1 cellular context compared by ENCODE assay signal in the genomic region with DNA sequence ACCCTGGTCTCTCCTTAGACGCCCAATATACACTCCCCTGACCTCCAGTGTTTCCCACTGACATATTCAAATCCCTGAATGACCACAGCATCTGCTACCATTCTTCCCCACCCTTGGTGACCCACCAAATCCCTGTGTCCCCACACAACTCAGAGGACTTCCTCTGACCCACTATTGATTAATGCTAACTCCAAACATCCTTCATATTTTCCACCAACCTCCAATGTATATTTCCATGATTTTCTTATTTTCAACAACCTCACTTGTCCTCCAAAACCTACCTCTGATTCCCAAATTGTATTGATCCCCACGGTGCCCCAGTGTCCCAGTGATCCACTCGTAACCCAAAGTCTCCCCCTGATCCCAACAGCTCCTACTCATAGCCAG.
TF ChIP-seq lines count a peak whose summit lies in the region.

No MANE protein-coding gene starts in this region.

TF ChIP-seq in A549, 52 proteins besides CTCF, POLR2A, EP300 and RAD21:
- TF ChIP-seq CHD4 (IDR thresholded peaks at IDR 0.05; ENCODE audit: borderline replicate concordance) (no peak), MAFK (IDR thresholded peaks at IDR 0.05; ENCODE audit: partially characterized antibody) (no peak), BHLHE40 (IDR thresholded peaks at IDR 0.05; ENCODE audit: low read depth, low read length) (no peak), CBX2 (IDR thresholded peaks at IDR 0.05; ENCODE audit: borderline replicate concordance, low read depth) (no peak), SREBF2 (IDR thresholded peaks at IDR 0.05) (no peak), CEBPB (IDR thresholded peaks at IDR 0.05) (no peak), FOSL2 (IDR thresholded peaks at IDR 0.05) (no peak), FOSL2 (CRISPR knock-in tag; IDR thresholded peaks at IDR 0.05) (no peak), PHF8 (IDR thresholded peaks at IDR 0.05; ENCODE audit: borderline replicate concordance, low read depth) (no peak), HOXB13 (CRISPR knock-in tag; IDR thresholded peaks at IDR 0.05; ENCODE audit: low read depth) (no peak), KDM5A (IDR thresholded peaks at IDR 0.05) (no peak)
- TF ChIP-seq, protein P1, sequence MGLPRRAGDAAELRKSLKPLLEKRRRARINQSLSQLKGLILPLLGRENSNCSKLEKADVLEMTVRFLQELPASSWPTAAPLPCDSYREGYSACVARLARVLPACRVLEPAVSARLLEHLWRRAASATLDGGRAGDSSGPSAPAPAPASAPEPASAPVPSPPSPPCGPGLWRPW (IDR thresholded peaks at IDR 0.05) = no peak
- TF ChIP-seq, protein P2, sequence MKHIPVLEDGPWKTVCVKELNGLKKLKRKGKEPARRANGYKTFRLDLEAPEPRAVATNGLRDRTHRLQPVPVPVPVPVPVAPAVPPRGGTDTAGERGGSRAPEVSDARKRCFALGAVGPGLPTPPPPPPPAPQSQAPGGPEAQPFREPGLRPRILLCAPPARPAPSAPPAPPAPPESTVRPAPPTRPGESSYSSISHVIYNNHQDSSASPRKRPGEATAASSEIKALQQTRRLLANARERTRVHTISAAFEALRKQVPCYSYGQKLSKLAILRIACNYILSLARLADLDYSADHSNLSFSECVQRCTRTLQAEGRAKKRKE (CRISPR knock-in tag; IDR thresholded peaks at IDR 0.05; ENCODE audit: low read depth) = no peak
